ENCODE assay signal across 2 cellular contexts in the genomic region with DNA sequence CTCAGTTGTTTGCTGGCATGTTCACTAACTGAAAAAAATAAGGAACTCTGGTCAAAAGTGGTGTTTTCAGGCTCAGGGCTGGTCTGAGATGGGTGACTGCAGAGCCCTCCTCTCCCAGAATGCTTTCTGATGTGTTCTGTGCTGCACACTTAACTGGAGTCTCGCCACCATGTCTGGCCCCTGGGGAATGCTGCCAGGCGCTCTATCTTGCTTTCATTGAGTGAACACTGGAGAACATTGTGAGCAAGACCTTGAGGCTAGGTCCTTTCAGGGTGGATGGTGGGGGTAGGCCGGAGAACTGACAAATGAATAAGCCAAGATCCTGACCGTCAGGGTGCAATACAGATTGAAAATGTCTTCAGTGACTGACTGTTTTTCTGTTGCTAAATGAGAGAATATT.
TF ChIP-seq lines count a peak whose summit lies in the region.

No MANE protein-coding gene starts in this region.

TF ChIP-seq in HEK293, 187 proteins besides CTCF, POLR2A, EP300 and RAD21:
- no peak for TF ChIP-seq ZBTB17 (tag by site-specific recombination; IDR thresholded peaks at IDR 0.05)
- TF ChIP-seq ZNF837 (tag by site-specific recombination; IDR thresholded peaks at IDR 0.05) = no peak
- TF ChIP-seq, protein P1, sequence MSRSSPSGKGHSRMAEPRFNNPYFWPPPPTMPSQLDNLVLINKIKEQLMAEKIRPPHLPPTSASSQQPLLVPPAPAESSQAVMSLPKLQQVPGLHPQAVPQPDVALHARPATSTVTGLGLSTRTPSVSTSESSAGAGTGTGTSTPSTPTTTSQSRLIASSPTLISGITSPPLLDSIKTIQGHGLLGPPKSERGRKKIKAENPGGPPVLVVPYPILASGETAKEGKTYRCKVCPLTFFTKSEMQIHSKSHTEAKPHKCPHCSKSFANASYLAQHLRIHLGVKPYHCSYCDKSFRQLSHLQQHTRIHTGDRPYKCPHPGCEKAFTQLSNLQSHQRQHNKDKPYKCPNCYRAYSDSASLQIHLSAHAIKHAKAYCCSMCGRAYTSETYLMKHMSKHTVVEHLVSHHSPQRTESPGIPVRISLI (tag by site-specific recombination; IDR thresholded peaks at IDR 0.05) = no peak
- TF ChIP-seq ZNF311 (tag by site-specific recombination; IDR thresholded peaks at IDR 0.05; ENCODE audit: borderline replicate concordance) = no peak
- TF ChIP-seq, protein P2, sequence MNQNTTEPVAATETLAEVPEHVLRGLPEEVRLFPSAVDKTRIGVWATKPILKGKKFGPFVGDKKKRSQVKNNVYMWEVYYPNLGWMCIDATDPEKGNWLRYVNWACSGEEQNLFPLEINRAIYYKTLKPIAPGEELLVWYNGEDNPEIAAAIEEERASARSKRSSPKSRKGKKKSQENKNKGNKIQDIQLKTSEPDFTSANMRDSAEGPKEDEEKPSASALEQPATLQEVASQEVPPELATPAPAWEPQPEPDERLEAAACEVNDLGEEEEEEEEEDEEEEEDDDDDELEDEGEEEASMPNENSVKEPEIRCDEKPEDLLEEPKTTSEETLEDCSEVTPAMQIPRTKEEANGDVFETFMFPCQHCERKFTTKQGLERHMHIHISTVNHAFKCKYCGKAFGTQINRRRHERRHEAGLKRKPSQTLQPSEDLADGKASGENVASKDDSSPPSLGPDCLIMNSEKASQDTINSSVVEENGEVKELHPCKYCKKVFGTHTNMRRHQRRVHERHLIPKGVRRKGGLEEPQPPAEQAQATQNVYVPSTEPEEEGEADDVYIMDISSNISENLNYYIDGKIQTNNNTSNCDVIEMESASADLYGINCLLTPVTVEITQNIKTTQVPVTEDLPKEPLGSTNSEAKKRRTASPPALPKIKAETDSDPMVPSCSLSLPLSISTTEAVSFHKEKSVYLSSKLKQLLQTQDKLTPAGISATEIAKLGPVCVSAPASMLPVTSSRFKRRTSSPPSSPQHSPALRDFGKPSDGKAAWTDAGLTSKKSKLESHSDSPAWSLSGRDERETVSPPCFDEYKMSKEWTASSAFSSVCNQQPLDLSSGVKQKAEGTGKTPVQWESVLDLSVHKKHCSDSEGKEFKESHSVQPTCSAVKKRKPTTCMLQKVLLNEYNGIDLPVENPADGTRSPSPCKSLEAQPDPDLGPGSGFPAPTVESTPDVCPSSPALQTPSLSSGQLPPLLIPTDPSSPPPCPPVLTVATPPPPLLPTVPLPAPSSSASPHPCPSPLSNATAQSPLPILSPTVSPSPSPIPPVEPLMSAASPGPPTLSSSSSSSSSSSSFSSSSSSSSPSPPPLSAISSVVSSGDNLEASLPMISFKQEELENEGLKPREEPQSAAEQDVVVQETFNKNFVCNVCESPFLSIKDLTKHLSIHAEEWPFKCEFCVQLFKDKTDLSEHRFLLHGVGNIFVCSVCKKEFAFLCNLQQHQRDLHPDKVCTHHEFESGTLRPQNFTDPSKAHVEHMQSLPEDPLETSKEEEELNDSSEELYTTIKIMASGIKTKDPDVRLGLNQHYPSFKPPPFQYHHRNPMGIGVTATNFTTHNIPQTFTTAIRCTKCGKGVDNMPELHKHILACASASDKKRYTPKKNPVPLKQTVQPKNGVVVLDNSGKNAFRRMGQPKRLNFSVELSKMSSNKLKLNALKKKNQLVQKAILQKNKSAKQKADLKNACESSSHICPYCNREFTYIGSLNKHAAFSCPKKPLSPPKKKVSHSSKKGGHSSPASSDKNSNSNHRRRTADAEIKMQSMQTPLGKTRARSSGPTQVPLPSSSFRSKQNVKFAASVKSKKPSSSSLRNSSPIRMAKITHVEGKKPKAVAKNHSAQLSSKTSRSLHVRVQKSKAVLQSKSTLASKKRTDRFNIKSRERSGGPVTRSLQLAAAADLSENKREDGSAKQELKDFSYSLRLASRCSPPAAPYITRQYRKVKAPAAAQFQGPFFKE (tag by site-specific recombination; IDR thresholded peaks at IDR 0.05; ENCODE audit: borderline replicate concordance) = no peak
- no peak for TF ChIP-seq ZNF335 (tag by site-specific recombination; conservative IDR thresholded peaks at IDR 0.05)
- TF ChIP-seq, protein P3, sequence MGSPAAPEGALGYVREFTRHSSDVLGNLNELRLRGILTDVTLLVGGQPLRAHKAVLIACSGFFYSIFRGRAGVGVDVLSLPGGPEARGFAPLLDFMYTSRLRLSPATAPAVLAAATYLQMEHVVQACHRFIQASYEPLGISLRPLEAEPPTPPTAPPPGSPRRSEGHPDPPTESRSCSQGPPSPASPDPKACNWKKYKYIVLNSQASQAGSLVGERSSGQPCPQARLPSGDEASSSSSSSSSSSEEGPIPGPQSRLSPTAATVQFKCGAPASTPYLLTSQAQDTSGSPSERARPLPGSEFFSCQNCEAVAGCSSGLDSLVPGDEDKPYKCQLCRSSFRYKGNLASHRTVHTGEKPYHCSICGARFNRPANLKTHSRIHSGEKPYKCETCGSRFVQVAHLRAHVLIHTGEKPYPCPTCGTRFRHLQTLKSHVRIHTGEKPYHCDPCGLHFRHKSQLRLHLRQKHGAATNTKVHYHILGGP (tag by site-specific recombination; IDR thresholded peaks at IDR 0.05) = no peak
- no peak for TF ChIP-seq ZNF24 (tag by site-specific recombination; IDR thresholded peaks at IDR 0.05)
- no peak for TF ChIP-seq GLIS2 (tag by site-specific recombination; IDR thresholded peaks at IDR 0.05)
- TF ChIP-seq GLI2 (tag by site-specific recombination; IDR thresholded peaks at IDR 0.05; ENCODE audit: borderline replicate concordance, low read depth) = no peak
- no peak for TF ChIP-seq ZNF112 (tag by site-specific recombination; IDR thresholded peaks at IDR 0.05)
- TF ChIP-seq ZNF248 (tag by site-specific recombination; IDR thresholded peaks at IDR 0.05) = no peak

TF ChIP-seq in GM12878, 131 proteins besides CTCF, POLR2A, EP300 and RAD21:
- TF ChIP-seq JUNB (IDR thresholded peaks at IDR 0.05) = no peak
- TF ChIP-seq SIN3A (IDR thresholded peaks at IDR 0.05; ENCODE audit: low read depth, low read length) = no peak
- no peak for TF ChIP-seq WRNIP1 (IDR thresholded peaks at IDR 0.05; ENCODE audit: borderline replicate concordance, low read depth, low read length)
- peak; percentile 39 for TF ChIP-seq MEF2B (IDR thresholded peaks at IDR 0.05; ENCODE audit: partially characterized antibody, poor library complexity, severe bottlenecking)
- TF ChIP-seq, protein P4, sequence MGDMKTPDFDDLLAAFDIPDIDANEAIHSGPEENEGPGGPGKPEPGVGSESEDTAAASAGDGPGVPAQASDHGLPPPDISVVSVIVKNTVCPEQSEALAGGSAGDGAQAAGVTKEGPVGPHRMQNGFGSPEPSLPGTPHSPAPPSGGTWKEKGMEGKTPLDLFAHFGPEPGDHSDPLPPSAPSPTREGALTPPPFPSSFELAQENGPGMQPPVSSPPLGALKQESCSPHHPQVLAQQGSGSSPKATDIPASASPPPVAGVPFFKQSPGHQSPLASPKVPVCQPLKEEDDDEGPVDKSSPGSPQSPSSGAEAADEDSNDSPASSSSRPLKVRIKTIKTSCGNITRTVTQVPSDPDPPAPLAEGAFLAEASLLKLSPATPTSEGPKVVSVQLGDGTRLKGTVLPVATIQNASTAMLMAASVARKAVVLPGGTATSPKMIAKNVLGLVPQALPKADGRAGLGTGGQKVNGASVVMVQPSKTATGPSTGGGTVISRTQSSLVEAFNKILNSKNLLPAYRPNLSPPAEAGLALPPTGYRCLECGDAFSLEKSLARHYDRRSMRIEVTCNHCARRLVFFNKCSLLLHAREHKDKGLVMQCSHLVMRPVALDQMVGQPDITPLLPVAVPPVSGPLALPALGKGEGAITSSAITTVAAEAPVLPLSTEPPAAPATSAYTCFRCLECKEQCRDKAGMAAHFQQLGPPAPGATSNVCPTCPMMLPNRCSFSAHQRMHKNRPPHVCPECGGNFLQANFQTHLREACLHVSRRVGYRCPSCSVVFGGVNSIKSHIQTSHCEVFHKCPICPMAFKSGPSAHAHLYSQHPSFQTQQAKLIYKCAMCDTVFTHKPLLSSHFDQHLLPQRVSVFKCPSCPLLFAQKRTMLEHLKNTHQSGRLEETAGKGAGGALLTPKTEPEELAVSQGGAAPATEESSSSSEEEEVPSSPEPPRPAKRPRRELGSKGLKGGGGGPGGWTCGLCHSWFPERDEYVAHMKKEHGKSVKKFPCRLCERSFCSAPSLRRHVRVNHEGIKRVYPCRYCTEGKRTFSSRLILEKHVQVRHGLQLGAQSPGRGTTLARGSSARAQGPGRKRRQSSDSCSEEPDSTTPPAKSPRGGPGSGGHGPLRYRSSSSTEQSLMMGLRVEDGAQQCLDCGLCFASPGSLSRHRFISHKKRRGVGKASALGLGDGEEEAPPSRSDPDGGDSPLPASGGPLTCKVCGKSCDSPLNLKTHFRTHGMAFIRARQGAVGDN (IDR thresholded peaks at IDR 0.05) = peak; percentile 39; the same call in 1 of the 2 replicates
- TF ChIP-seq CHD2 (IDR thresholded peaks at IDR 0.05; ENCODE audit: borderline replicate concordance, low read depth, low read length) = no peak
